Comparison of ENCODE assay signal across 22 cellular contexts in genomic region chr11:96027021-96027420, GRCh38.
"Had no signal": no experiment of that assay in that cellular context is flagged by ENCODE, and none has a peak within 500 bp of the region (broad histone marks: within the 10 kb centered on the region; RNA-seq: fewer than 3 reads in every experiment).

No MANE protein-coding gene starts in this region.

- H3K4me3 Mint-ChIP-seq: mesothelial cell of epicardium, nephron, type B pancreatic cell had no signal

- H3K4me1 ChIP-seq: gastrocnemius medialis, heart right ventricle, pancreas, suprapubic skin had no signal

- ATAC-seq: esophagus mucosa; gastrocnemius medialis; heart right ventricle; left lobe of liver; pancreas; right cardiac atrium; stimulated activated naive CD8-positive, alpha-beta T cell treated with anti-CD3 and anti-CD28 coated beads, Interleukin-15, Interleukin-2, amounts not matched to agents 100 U/mL and 50 U/mL, for 24 hours had no signal

- H3K36me3 ChIP-seq: gastrocnemius medialis, heart right ventricle, pancreas, suprapubic skin, thyroid gland had no signal

- H3K27ac Mint-ChIP-seq: mesothelial cell of epicardium, nephron, progenitor cell of endocrine pancreas, type B pancreatic cell had no signal

- H3K27ac ChIP-seq: gastrocnemius medialis, heart right ventricle, pancreas, suprapubic skin, thyroid gland had no signal

- H3K27me3 ChIP-seq: gastrocnemius medialis, heart right ventricle, pancreas, suprapubic skin, thyroid gland had no signal

- H3K9me3 Mint-ChIP-seq: mesothelial cell of epicardium, nephron, type B pancreatic cell had no signal

- H3K9me3 ChIP-seq: gastrocnemius medialis, heart right ventricle, pancreas, suprapubic skin, thyroid gland had no signal

- H3K36me3 Mint-ChIP-seq: mesothelial cell of epicardium had no signal

- FAIRE-seq: endometrium, islet of Langerhans, pancreas, urothelium cell line had no signal

- H3K27me3 Mint-ChIP-seq: progenitor cell of endocrine pancreas, type B pancreatic cell had no signal

- DNase-seq: effector memory CD4-positive, alpha-beta T cell; gastrocnemius medialis; heart right ventricle; hypothalamus; kidney glomerular epithelial cell; occipital lobe; pancreas; right cardiac atrium; stimulated activated CD4-positive, alpha-beta T cell treated with anti-CD3 and anti-CD28 coated beads, Interleukin-2, amount 100 ng/mL, for 48 hours; stimulated activated naive CD8-positive, alpha-beta T cell treated with anti-CD3 and anti-CD28 coated beads, Interleukin-15, Interleukin-2, amounts not matched to agents 100 U/mL and 50 U/mL, for 24 hours; thyroid gland had no signal

- H3K4me3 ChIP-seq: gastrocnemius medialis, heart right ventricle, pancreas, smooth muscle cell, suprapubic skin, thyroid gland had no signal
